In the genomic region with DNA sequence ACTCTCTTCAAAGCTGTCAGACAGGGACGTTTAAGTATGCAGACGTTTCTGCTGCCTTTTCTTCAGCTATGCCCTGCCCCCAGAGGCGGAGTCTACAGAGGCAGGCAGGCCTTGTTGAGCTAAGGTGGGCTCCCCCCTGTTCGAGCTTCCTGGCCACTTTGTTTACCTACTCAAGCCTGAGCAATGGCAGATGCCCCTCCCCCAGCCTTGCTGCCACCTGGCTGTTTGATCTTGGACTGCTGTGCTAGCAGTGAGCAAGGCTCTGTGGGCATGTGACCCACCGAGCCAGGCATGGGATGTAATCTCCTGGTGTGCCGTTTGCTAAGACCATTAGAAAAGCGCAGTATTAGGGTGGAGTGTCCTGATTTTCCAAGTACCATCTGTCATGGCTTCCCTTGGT, we compare ENCODE assay signal across 18 cellular contexts.
DNase-seq lines count a peak whose midpoint lies in the region; ATAC-seq and TF ChIP-seq lines count a peak whose summit lies in the region.
"Had no signal": no experiment of that assay in that cellular context is flagged by ENCODE, and none has a peak within 500 bp of the region (broad histone marks: within the 10 kb centered on the region; RNA-seq: fewer than 3 reads in every experiment).

No MANE protein-coding gene starts in this region.

- peak overlapping the region; percentile 42 for H2AFZ ChIP-seq in neural progenitor cell (replicated peaks)

- H4K20me1 ChIP-seq in neural progenitor cell (ENCODE audit: low read depth): no peaks in the 10 kb centered on the region

- H3K4me1 ChIP-seq in neural progenitor cell (no peaks in the 10 kb centered on the region), testis (no peaks in the 10 kb centered on the region)
- H3K4me1 ChIP-seq: SJSA1 had no signal

- no peak for ATAC-seq in GM21390 (IDR thresholded peaks at IDR 0.05; ENCODE audit: unreplicated experiment)

- H3K4me3 ChIP-seq in neural progenitor cell (no peak overlapping the region), testis (no peak overlapping the region)
- H3K4me3 ChIP-seq: SJSA1 had no signal

- H3K27ac ChIP-seq in neural progenitor cell (no peak overlapping the region), testis (no peak overlapping the region)
- H3K27ac ChIP-seq: C4-2B, SJSA1 had no signal

- no peak overlapping the region for H3K4me2 ChIP-seq in neural progenitor cell

- H3K9me3 ChIP-seq in neural progenitor cell (ENCODE audit: low read depth) (peaks cover 4% of the 10 kb centered on the region), testis (no peaks in the 10 kb centered on the region)
- H3K9me3 ChIP-seq: SJSA1 had no signal

- TF ChIP-seq CTCF in neural progenitor cell (IDR thresholded peaks at IDR 0.05) (no peak), testis (IDR thresholded peaks at IDR 0.05) (no peak)

- no peaks in the 10 kb centered on the region for H3F3A ChIP-seq in neural progenitor cell (ENCODE audit: low read depth)

- no peaks in the 10 kb centered on the region for H3K27me3 ChIP-seq in neural progenitor cell
- H3K27me3 ChIP-seq in testis: no peaks in the 10 kb centered on the region
- H3K27me3 ChIP-seq: SJSA1 had no signal

- H3K4me3 Mint-ChIP-seq in neural progenitor cell: no peak overlapping the region

- H3K27me3 Mint-ChIP-seq in neural progenitor cell (ENCODE audit: insufficient read depth, low read depth): no peaks in the 10 kb centered on the region

- H3K4me1 Mint-ChIP-seq in neural progenitor cell: no peaks in the 10 kb centered on the region

- WGBS in testis, 2 donors: 76 to 88% methylated on average over 3 to 7 of the region's 7 CpGs

- H3K27ac Mint-ChIP-seq in neural progenitor cell: no peak overlapping the region

- intact Hi-C loops in testis (cut with DNase I; ENCODE audit: low total_unique reads): no loop called here

- no peak for TF ChIP-seq POLR2A in testis (IDR thresholded peaks at IDR 0.05)

- H3K36me3 ChIP-seq in neural progenitor cell: no peaks in the 10 kb centered on the region
- H3K36me3 ChIP-seq in testis (ENCODE audit: low read depth, missing control alignments): no peaks in the 10 kb centered on the region
- H3K36me3 ChIP-seq: SJSA1 had no signal

- no peak overlapping the region for H3K9ac ChIP-seq in neural progenitor cell

- DNase-seq in NCI-H1417 (lab: John Stamatoyannopoulos, UW) (peak in 2 of 3 experiments; percentile 38 to 63), NCI-H1417 treated with DMSO at 0.1 percent for 48 hours (lab: John Stamatoyannopoulos, UW) (no peak), NCI-H524 treated with DMSO at 0.1 percent for 48 hours (lab: John Stamatoyannopoulos, UW) (peak; percentile 88), SK-N-DZ (ENCODE audit: low spot score) (peak; percentile 4), neural progenitor cell (ENCODE audit: low spot score) (no peak), testis (no peak), H4 (ENCODE audit: low spot score) (no peak)
- DNase-seq: COR-L47, DMS79 treated with DMSO at 0.1 percent for 48 hours, GDM1, GOT3, KG1, NCI-H1048, NCI-H1930, NCI-H526 had no signal

- no peaks in the 10 kb centered on the region for H3K36me3 Mint-ChIP-seq in neural progenitor cell

- no peaks in the 10 kb centered on the region for H3K79me2 ChIP-seq in neural progenitor cell (ENCODE audit: low read depth)

- H3K9me3 Mint-ChIP-seq in neural progenitor cell: peaks cover 21% of the 10 kb centered on the region

Comparison
In these comparisons a context has a peak if more than half of its experiments do, and no peak if none do; other contexts are left out.
1. DNase-seq: peak in NCI-H1417 (2 of 3), NCI-H524 treated with DMSO at 0.1 percent for 48 hours (single experiment) and SK-N-DZ (single experiment); none in NCI-H1417 treated with DMSO at 0.1 percent for 48 hours (single experiment), neural progenitor cell (single experiment), testis (single experiment) and H4 (single experiment).